ENCODE assay signal across 10 cellular contexts in genomic region chr12:41663487-41664258, GRCh38.
DNase-seq lines count a peak whose midpoint lies in the region; ATAC-seq and TF ChIP-seq lines count a peak whose summit lies in the region.
"Had no signal": no experiment of that assay in that cellular context is flagged by ENCODE, and none has a peak within 500 bp of the region (broad histone marks: within the 10 kb centered on the region; RNA-seq: fewer than 3 reads in every experiment).

No MANE protein-coding gene starts in this region.

- H3K56ac ChIP-seq in IMR-90 (ENCODE audit: extremely low read depth, insufficient read depth, low read length): no peak overlapping the region

- CTCF ChIA-PET in IMR-90 (lab: Yijun Ruan, JAX): interaction anchor here (0.7 to 1.2 kb wide), 5 partner anchors 11 to 386 kb away, joined by 3 read pairs; no protein-coding TSS in a partner anchor
- CTCF ChIA-PET in CD4-positive, alpha-beta memory T cell (lab: Charles Lee; ENCODE audit: partially characterized antibody): no interaction called here

- no peaks in the 10 kb centered on the region for H3K4me1 Mint-ChIP-seq in CD4-positive, alpha-beta memory T cell
- H3K4me1 Mint-ChIP-seq in T-helper 17 cell: no peaks in the 10 kb centered on the region

- H3K9me3 ChIP-seq in IMR-90 (ENCODE audit: control insufficient read depth, insufficient read depth, low read length) (no peaks in the 10 kb centered on the region), T-helper 17 cell (ENCODE audit: control insufficient read depth, low read length, poor library complexity, severe bottlenecking) (no peaks in the 10 kb centered on the region)
- H3K9me3 ChIP-seq in CD4-positive, alpha-beta memory T cell (ENCODE audit: control insufficient read depth in 1 of 2, low read length in 2 of 2): no peaks in the 10 kb centered on the region

- no peak for TF ChIP-seq POLR2A in IMR-90 (IDR thresholded peaks at IDR 0.05; ENCODE audit: low read depth, low read length)

- no peaks in the 10 kb centered on the region for H3K36me3 Mint-ChIP-seq in CD4-positive, alpha-beta memory T cell
- H3K36me3 Mint-ChIP-seq in T-helper 17 cell (ENCODE audit: low read depth): no peaks in the 10 kb centered on the region

- ATAC-seq in IMR-90 (ENCODE audit: low read depth) (peak; percentile 40), omental fat pad (ENCODE audit: low FRiP score) (no peak), T-helper 17 cell (no peak)

- no TSS peak for BruUV-seq in IMR-90 (replicated peaks; lab: Mats Ljungman, UMichigan)

- no peaks in the 10 kb centered on the region for H3K79me1 ChIP-seq in IMR-90 (ENCODE audit: low read depth in 1 of 2, low read length in 2 of 2)

- peaks cover 0 to 7% (median under 1%) of the 10 kb centered on the region in 8 donors for H3K9me3 Mint-ChIP-seq in CD4-positive, alpha-beta memory T cell
- H3K9me3 Mint-ChIP-seq: dendritic cell treated with granulocyte-macrophage colony-stimulating factor and Interleukin-4, amounts not matched to agents 40 ng/mL and 50 ng/mL, for 4 days had no signal

- H3K14ac ChIP-seq in IMR-90 (replicated peaks; ENCODE audit: low read depth, low read length): no peak overlapping the region

- no peaks in the 10 kb centered on the region for H4K20me1 ChIP-seq in IMR-90 (ENCODE audit: insufficient read depth, low read length)

- WGBS in IMR-90 (ENCODE audit: extremely low coverage in 2 of 2, insufficient read length in 1 of 2), 2 experiments: no CpG with 5 or more reads among the region's 4 CpGs

- no peak overlapping the region for H2AK9ac ChIP-seq in IMR-90 (replicated peaks; ENCODE audit: low read depth, low read length, poor library complexity)

- H4K91ac ChIP-seq in IMR-90 (ENCODE audit: insufficient read depth, low read depth, low read length): no peak overlapping the region

- H3K4me3 ChIP-seq in IMR-90 (ENCODE audit: insufficient read depth, low read depth, low read length): no peak overlapping the region
- H3K4me3 ChIP-seq in WI38 (ENCODE audit: low read depth, low read length): no peak overlapping the region
- no peak overlapping the region for H3K4me3 ChIP-seq in CD4-positive, alpha-beta memory T cell (ENCODE audit: low read length in 2 of 2)

- H3K4me3 Mint-ChIP-seq in CD4-positive, alpha-beta memory T cell: no peak overlapping the region
- H3K4me3 Mint-ChIP-seq in T-helper 17 cell: no peak overlapping the region
- H3K4me3 Mint-ChIP-seq: dendritic cell treated with granulocyte-macrophage colony-stimulating factor and Interleukin-4, amounts not matched to agents 40 ng/mL and 50 ng/mL, for 4 days had no signal

- H2AFZ ChIP-seq in IMR-90 (replicated peaks; ENCODE audit: low read length, poor library complexity): no peak overlapping the region

- no peak overlapping the region for H2BK5ac ChIP-seq in IMR-90 (ENCODE audit: low read depth, low read length, poor library complexity, severe bottlenecking)

- no peaks in the 10 kb centered on the region for H3K9me1 ChIP-seq in IMR-90 (ENCODE audit: insufficient read depth, low read length)

- no peak overlapping the region for H3K27ac Mint-ChIP-seq in CD4-positive, alpha-beta memory T cell
- H3K27ac Mint-ChIP-seq in T-helper 17 cell: no peak overlapping the region
- H3K27ac Mint-ChIP-seq: dendritic cell treated with granulocyte-macrophage colony-stimulating factor and Interleukin-4, amounts not matched to agents 40 ng/mL and 50 ng/mL, for 4 days had no signal

- intact Hi-C loops in IMR-90 (cut with micrococcal nuclease): loop anchor here (5.0 kb wide), 1 partner anchor 386 kb away; no protein-coding TSS in a partner anchor
- intact Hi-C loops in CD4-positive, alpha-beta memory T cell (cut with micrococcal nuclease): no loop called here

- no peak overlapping the region for H3K4ac ChIP-seq in IMR-90 (ENCODE audit: low read depth, low read length)

- no peak overlapping the region for H2BK15ac ChIP-seq in IMR-90 (ENCODE audit: low read depth, low read length)

- DNase-seq in ACHN (peak; percentile 49), IMR-90 (peak; percentile 20), kidney glomerular epithelial cell (lab: John Stamatoyannopoulos, UW) (peak; percentile 72), omental fat pad (ENCODE audit: low spot score) (no peak), T-helper 17 cell (no peak), T-helper 9 cell (no peak)
- DNase-seq in CD4-positive, alpha-beta memory T cell: no peak
- DNase-seq: NCI-H2029 treated with DMSO at 0.1 percent for 48 hours had no signal

- no peak overlapping the region for H4K5ac ChIP-seq in IMR-90 (ENCODE audit: low read depth, low read length)

- dilution Hi-C loops in IMR-90 (cut with HindIII; ENCODE audit: low sequenced_read_pairs, unreplicated experiment): no loop called here

- no peaks in the 10 kb centered on the region for H3K36me3 ChIP-seq in IMR-90 (ENCODE audit: control insufficient read depth, insufficient read depth, low read length)
- no peaks in the 10 kb centered on the region for H3K36me3 ChIP-seq in CD4-positive, alpha-beta memory T cell (ENCODE audit: insufficient read depth, low read length)

- peaks cover 0 to 1% of the 10 kb centered on the region in 2 donors for H3K27me3 Mint-ChIP-seq in CD4-positive, alpha-beta memory T cell
- no peaks in the 10 kb centered on the region for H3K27me3 Mint-ChIP-seq in T-helper 17 cell
- H3K27me3 Mint-ChIP-seq: dendritic cell treated with granulocyte-macrophage colony-stimulating factor and Interleukin-4, amounts not matched to agents 40 ng/mL and 50 ng/mL, for 4 days had no signal

- in situ Hi-C loops in ACHN (cut with HindIII; ENCODE audit: low pct_ligation_motif_present, low pct_unique_long_range_greater_than_20kb, low sequenced_read_pairs) (no loop called here), IMR-90 (cut with MboI; ENCODE audit: low sequenced_read_pairs) (no loop called here)

- no peak overlapping the region for H2BK120ac ChIP-seq in IMR-90 (ENCODE audit: low read depth, low read length)

- H3K18ac ChIP-seq in IMR-90 (ENCODE audit: low read depth, low read length): no peak overlapping the region

- no peak overlapping the region for H3K23ac ChIP-seq in IMR-90 (ENCODE audit: low read depth, low read length)

- H4K8ac ChIP-seq in IMR-90 (ENCODE audit: low read depth in 2 of 2, low read length in 2 of 2): no peak overlapping the region

- TF ChIP-seq CTCF in IMR-90 (conservative IDR thresholded peaks at IDR 0.05; ENCODE audit: low read depth, low read length): peak; percentile 33
- TF ChIP-seq CTCF in WI38 (IDR thresholded peaks at IDR 0.05; ENCODE audit: low read depth, low read length): peak; percentile 41
- no peak for TF ChIP-seq CTCF in omental fat pad (IDR thresholded peaks at IDR 0.05)

- no peak overlapping the region for H2BK20ac ChIP-seq in IMR-90 (ENCODE audit: low read depth, low read length)

- POLR2A ChIA-PET in IMR-90 (lab: Charles Lee; ENCODE audit: unreplicated experiment): interaction anchor here (0.6 kb wide), 1 partner anchor 380 kb away, joined by 3 read pairs; no protein-coding TSS in a partner anchor
- POLR2A ChIA-PET in CD4-positive, alpha-beta memory T cell (lab: Charles Lee; ENCODE audit: partially characterized antibody): no interaction called here

- peak; percentile 39 for TF ChIP-seq RAD21 in IMR-90 (IDR thresholded peaks at IDR 0.05; ENCODE audit: low read length)

- no peaks in the 10 kb centered on the region for H3K27me3 ChIP-seq in IMR-90 (ENCODE audit: control insufficient read depth, insufficient read depth, low read length)
- no peaks in the 10 kb centered on the region for H3K27me3 ChIP-seq in CD4-positive, alpha-beta memory T cell (ENCODE audit: insufficient read depth, low read length)

- no peak overlapping the region for H3K4me2 ChIP-seq in IMR-90 (ENCODE audit: low read depth, low read length)

- no peak overlapping the region for H3K27ac ChIP-seq in IMR-90 (ENCODE audit: insufficient read depth, low read length)
- no peak overlapping the region for H3K27ac ChIP-seq in CD4-positive, alpha-beta memory T cell (ENCODE audit: low read depth, low read length)

- no peaks in the 10 kb centered on the region for H3K4me1 ChIP-seq in IMR-90 (ENCODE audit: control insufficient read depth, insufficient read depth, low read length)
- no peaks in the 10 kb centered on the region for H3K4me1 ChIP-seq in CD4-positive, alpha-beta memory T cell (ENCODE audit: insufficient read depth, low read length)

- H3K9ac ChIP-seq in IMR-90 (ENCODE audit: low read depth, low read length): no peak overlapping the region

- no peak overlapping the region for H2AK5ac ChIP-seq in IMR-90 (ENCODE audit: low read depth, low read length)

TF ChIP-seq in IMR-90, 13 proteins besides CTCF, POLR2A, EP300 and RAD21:
- TF ChIP-seq SMC3 (IDR thresholded peaks at IDR 0.05; ENCODE audit: low read depth, low read length) (peak; percentile 34; the same call in 1 of the 2 replicates), NFE2L2 (IDR thresholded peaks at IDR 0.05; ENCODE audit: low read depth, low read length) (no peak), MAFK (IDR thresholded peaks at IDR 0.05; ENCODE audit: low read depth, low read length) (peak; percentile 80), MXI1 (IDR thresholded peaks at IDR 0.05; ENCODE audit: borderline replicate concordance, low read depth, low read length) (no peak), ELK1 (IDR thresholded peaks at IDR 0.05; ENCODE audit: borderline replicate concordance, low read depth, low read length) (no peak), MAZ (IDR thresholded peaks at IDR 0.05; ENCODE audit: borderline replicate concordance, low read depth, low read length) (no peak), USF2 (IDR thresholded peaks at IDR 0.05; ENCODE audit: low read depth, low read length) (no peak), CEBPB (IDR thresholded peaks at IDR 0.05; ENCODE audit: low read depth, low read length) (no peak), RCOR1 (IDR thresholded peaks at IDR 0.05; ENCODE audit: insufficient replicate concordance, low read length) (no peak), BHLHE40 (IDR thresholded peaks at IDR 0.05; ENCODE audit: low read depth, low read length) (no peak), FOS (IDR thresholded peaks at IDR 0.05; ENCODE audit: low read depth, low read length) (no peak)

Comparison
In these comparisons a context has a peak if more than half of its experiments do, and no peak if none do; other contexts are left out.
1. DNase-seq: peak in ACHN (single experiment), IMR-90 (single experiment) and kidney glomerular epithelial cell (single experiment); none in CD4-positive, alpha-beta memory T cell (0 of 5), omental fat pad (single experiment), T-helper 17 cell (0 of 3) and T-helper 9 cell (single experiment).
2. CTCF ChIP-seq: peak in IMR-90 (single experiment) and WI38 (single experiment); none in omental fat pad (0 of 3).